9 cellular contexts compared by ENCODE assay signal in genomic region chr15:99014803-99015676, GRCh38. TPM values are rescaled to one million over a fixed set of nuclear protein-coding genes. Genes with fewer than 3 reads are reported as not detected.
DNase-seq lines count a peak whose midpoint lies in the region; ATAC-seq and TF ChIP-seq lines count a peak whose summit lies in the region.
"Had no signal": no experiment of that assay in that cellular context is flagged by ENCODE, and none has a peak within 500 bp of the region (broad histone marks: within the 10 kb centered on the region; RNA-seq: fewer than 3 reads in every experiment).

No MANE protein-coding gene starts in this region.

- intact Hi-C loops in CD8-positive, alpha-beta T cell (cut with DNase I, micrococcal nuclease): no loop called here
- intact Hi-C loops in adrenal gland (cut with DNase I): no loop called here

- H3K27me3 Mint-ChIP-seq in CD8-positive, alpha-beta T cell (ENCODE audit: low read depth): peaks cover 22% of the 10 kb centered on the region

- H3K9me3 Mint-ChIP-seq in CD8-positive, alpha-beta T cell: no peaks in the 10 kb centered on the region

- no peaks in the 10 kb centered on the region for H3K36me3 ChIP-seq in CD8-positive, alpha-beta T cell (ENCODE audit: insufficient read depth, low read length)
- H3K36me3 ChIP-seq in adrenal gland (replicated peaks in 1 of 2): no peaks in the 10 kb centered on the region
- H3K36me3 ChIP-seq in iPS DF 6.9 (ENCODE audit: control insufficient read depth, insufficient read depth, low read length): no peaks in the 10 kb centered on the region
- no peaks in the 10 kb centered on the region for H3K36me3 ChIP-seq in skeletal muscle tissue (ENCODE audit: control insufficient read depth in 3 of 3, insufficient read depth in 3 of 3, low read length in 3 of 3)

- H3K36me3 Mint-ChIP-seq in CD8-positive, alpha-beta T cell: no peaks in the 10 kb centered on the region

- H3K4me1 Mint-ChIP-seq in CD8-positive, alpha-beta T cell (ENCODE audit: low read depth): peaks cover 6% of the 10 kb centered on the region

- CTCF ChIA-PET in CD8-positive, alpha-beta T cell (lab: Charles Lee): no interaction called here

- no peak overlapping the region for H3K27ac Mint-ChIP-seq in CD8-positive, alpha-beta T cell

- H3K9ac ChIP-seq in skeletal muscle tissue (ENCODE audit: low read depth in 1 of 3, low read length in 3 of 3): peak overlapping the region; percentile 72 to 90 (median 87)

- TF ChIP-seq CTCF in CD8-positive, alpha-beta T cell (IDR thresholded peaks at IDR 0.05): no peak
- TF ChIP-seq CTCF in adrenal gland (IDR thresholded peaks at IDR 0.05): no peak

- H3K4me3 ChIP-seq in CD8-positive, alpha-beta T cell (ENCODE audit: low read depth, low read length): peak overlapping the region; percentile 54
- peak overlapping the region in 3 of 4 donors; percentile 25 to 64 (median 31) for H3K4me3 ChIP-seq in adrenal gland
- H3K4me3 ChIP-seq in iPS DF 6.9 (ENCODE audit: low read length): peak overlapping the region; percentile 65; the same call in 1 of the 2 replicates
- H3K4me3 ChIP-seq in skeletal muscle tissue (ENCODE audit: low read length in 3 of 3): peak overlapping the region; percentile 30 to 60 (median 58)

- H3K27ac ChIP-seq in CD8-positive, alpha-beta T cell (ENCODE audit: low read depth, low read length): no peak overlapping the region
- H3K27ac ChIP-seq in adrenal gland (peak overlapping the region in 3 of 5 donors; percentile 31 to 65 (median 39)), iPS DF 6.9 (ENCODE audit: low read length) (no peak overlapping the region), skeletal muscle tissue (ENCODE audit: low read depth, low read length) (peak overlapping the region; percentile 97)

- H3K27me3 ChIP-seq in CD8-positive, alpha-beta T cell (ENCODE audit: insufficient read depth, low read length): peaks cover 6% of the 10 kb centered on the region
- H3K27me3 ChIP-seq in adrenal gland (no peaks in the 10 kb centered on the region), iPS DF 6.9 (ENCODE audit: control insufficient read depth, insufficient read depth, low read length) (no peaks in the 10 kb centered on the region), skeletal muscle tissue (ENCODE audit: control insufficient read depth in 3 of 3, insufficient read depth in 3 of 3, low read length in 3 of 3) (no peaks in the 10 kb centered on the region)

- H3K9me3 ChIP-seq in CD8-positive, alpha-beta T cell (ENCODE audit: low read length): no peaks in the 10 kb centered on the region
- H3K9me3 ChIP-seq in adrenal gland (replicated peaks in 1 of 3): no peaks in the 10 kb centered on the region
- H3K9me3 ChIP-seq in iPS DF 6.9 (ENCODE audit: control insufficient read depth, insufficient read depth, low read length): no peaks in the 10 kb centered on the region
- H3K9me3 ChIP-seq in skeletal muscle tissue (ENCODE audit: control insufficient read depth in 3 of 3, low read length in 3 of 3): no peaks in the 10 kb centered on the region

- WGBS in adrenal gland, 4 donors: 0 to 13% (median 1%) methylated on average over 2 to 91 of the region's 92 CpGs
- no CpG with 5 or more reads among the region's 92 CpGs for WGBS in iPS DF 6.9 (ENCODE audit: insufficient coverage, insufficient read length)

- ATAC-seq in CD8-positive, alpha-beta T cell: peak; percentile 79
- peak; percentile 94 for ATAC-seq in HG03135 (IDR thresholded peaks at IDR 0.05; ENCODE audit: unreplicated experiment)

- H3K4me1 ChIP-seq in CD8-positive, alpha-beta T cell (ENCODE audit: insufficient read depth, low read length): peaks cover 6% of the 10 kb centered on the region
- H3K4me1 ChIP-seq in adrenal gland (replicated peaks in 1 of 2) (peaks cover 0 to 8% of the 10 kb centered on the region in 2 donors), iPS DF 6.9 (ENCODE audit: control insufficient read depth, insufficient read depth, low read length) (no peaks in the 10 kb centered on the region), skeletal muscle tissue (ENCODE audit: control insufficient read depth in 3 of 3, insufficient read depth in 3 of 3, low read length in 3 of 3) (peaks cover 19 to 33% (median 29%) of the 10 kb centered on the region in 3 donors)

- POLR2A ChIA-PET in CD8-positive, alpha-beta T cell (lab: Charles Lee): no interaction called here

- peak in 3 of 7 experiments; percentile 5 to 50 (median 18) for DNase-seq in CD8-positive, alpha-beta T cell
- peak; percentile 63 for DNase-seq in GM19238 (ENCODE audit: insufficient read length, low spot score)
- DNase-seq in NCI-H82 treated with DMSO at 0.1 percent for 48 hours (lab: John Stamatoyannopoulos, UW; ENCODE audit: unreplicated experiment): peak; percentile 37
- peak; percentile 70 to 86 (median 80) for DNase-seq in adrenal gland
- DNase-seq in iPS DF 6.9 (ENCODE audit: low read depth, low spot score): no peak
- DNase-seq in NCI-H1694 treated with DMSO at 0.1 percent for 48 hours (lab: John Stamatoyannopoulos, UW): no peak

- H3K4me3 Mint-ChIP-seq in CD8-positive, alpha-beta T cell: peak overlapping the region; percentile 71

- TF ChIP-seq POLR2A in adrenal gland (IDR thresholded peaks at IDR 0.05): peak in 1 of 2 donors; percentile 58

RNA-seq across cellular contexts. Expression of gene PGPEP1L, which starts 7.4 kb away (rescaled TPM):
- not detected for total RNA-seq in CD8-positive, alpha-beta T cell
- total RNA-seq in adrenal gland (not detected), skeletal muscle tissue (1.0 TPM)
- under 1 TPM in 1 of 3 donors, not detected in 2; 0.10 TPM for polyA plus RNA-seq in adrenal gland
- total RNA-seq: activated CD8-positive, alpha-beta memory T cell treated with anti-CD3 and anti-CD28 coated beads for 36 hours had no signal

Comparison
In these comparisons a context has a peak if more than half of its experiments do, and no peak if none do; other contexts are left out.
1. DNase-seq: peak in GM19238 (single experiment), NCI-H82 treated with DMSO at 0.1 percent for 48 hours (single experiment) and adrenal gland (7 of 7); none in iPS DF 6.9 (single experiment) and NCI-H1694 treated with DMSO at 0.1 percent for 48 hours (single experiment).
2. H3K27ac ChIP-seq: peak in adrenal gland (3 of 5) and skeletal muscle tissue (single experiment); none in CD8-positive, alpha-beta T cell (single experiment) and iPS DF 6.9 (single experiment).
3. Peak in every context shown above with its lines, with median percentiles within 50 percentile points of each other: H3K4me3 ChIP-seq.